In the genomic region with DNA sequence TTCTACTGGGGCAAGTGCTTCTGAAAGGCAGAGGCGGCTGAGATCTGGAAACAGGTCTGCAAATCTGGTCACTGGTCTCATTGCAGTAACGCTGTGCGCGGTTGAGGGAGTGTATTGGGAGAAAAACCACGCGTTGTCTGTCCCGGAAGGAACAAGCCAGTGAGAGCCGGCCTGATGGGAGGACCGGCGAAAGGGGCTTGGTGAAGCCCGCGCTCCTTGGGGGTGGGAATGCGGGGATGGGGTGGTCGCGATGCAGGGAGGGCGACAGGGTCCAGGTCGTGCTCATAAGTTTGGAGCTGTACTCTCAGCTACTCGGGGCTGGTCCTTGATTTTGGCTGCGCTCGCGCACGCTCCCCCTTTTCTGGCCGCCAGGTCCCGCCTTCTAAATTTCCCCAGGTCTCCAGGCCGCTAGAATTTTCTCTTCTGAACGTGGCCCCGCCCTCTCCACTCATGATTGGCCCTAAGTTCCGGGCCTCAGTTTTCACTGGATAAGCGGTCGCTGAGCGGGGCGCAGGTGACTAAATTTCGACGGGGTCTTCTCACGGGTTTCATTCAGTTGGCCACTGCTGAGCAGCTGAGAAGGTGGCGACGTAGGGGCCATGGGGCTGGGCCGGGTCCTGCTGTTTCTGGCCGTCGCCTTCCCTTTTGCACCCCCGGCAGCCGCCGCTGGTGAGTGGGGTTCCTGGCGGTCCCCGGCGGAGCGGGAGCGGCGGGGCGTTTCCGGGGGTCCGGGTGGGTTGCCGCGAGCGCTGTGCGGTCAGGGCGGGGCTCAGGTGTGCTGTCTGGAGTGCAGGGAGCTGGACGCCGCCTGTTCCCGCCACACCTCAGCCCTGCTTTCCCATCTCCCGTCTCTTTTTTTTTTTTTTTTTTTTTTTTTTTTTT, we compare ENCODE assay signal across 1 cellular context.
TF ChIP-seq lines count a peak whose summit lies in the region.

Gene MICB, plus strand, starts transcription at position 551 of the 882 bp plus-strand sequence. Its CDS starts 49 bp downstream, at position 600.

TF ChIP-seq in HepG2, 621 proteins besides CTCF, POLR2A, EP300 and RAD21 (continued from another document and continues in another):
- TF ChIP-seq ZBTB34 (CRISPR knock-in tag; IDR thresholded peaks at IDR 0.05) (no peak), PRMT3 (CRISPR knock-in tag; IDR thresholded peaks at IDR 0.05; ENCODE audit: borderline replicate concordance, low read depth) (no peak), ZNF547 (CRISPR knock-in tag; IDR thresholded peaks at IDR 0.05) (peak; percentile 25; the same call in 1 of the 2 replicates), SP5 (CRISPR knock-in tag; IDR thresholded peaks at IDR 0.05; ENCODE audit: borderline replicate concordance, low read depth) (peak; percentile 40; the same call in 1 of the 2 replicates), MNT (IDR thresholded peaks at IDR 0.05) (no peak), HMG20B (CRISPR knock-in tag; conservative IDR thresholded peaks at IDR 0.05) (no peak), SMARCE1 (IDR thresholded peaks at IDR 0.05; ENCODE audit: borderline replicate concordance) (no peak), BHLHE40 (IDR thresholded peaks at IDR 0.05; ENCODE audit: low read length) (0 out of 2 replicates have a peak, but pooled peaks have one; percentile 16), PHF21A (CRISPR knock-in tag; IDR thresholded peaks at IDR 0.05) (peak; percentile 94), WIZ (CRISPR knock-in tag; IDR thresholded peaks at IDR 0.05) (0 out of 2 replicates have a peak, but pooled peaks have one; percentile 33), SSRP1 (CRISPR knock-in tag; IDR thresholded peaks at IDR 0.05) (no peak), ZNF891 (CRISPR knock-in tag; IDR thresholded peaks at IDR 0.05) (peak; percentile 72; the same call in 1 of the 2 replicates), BATF2 (CRISPR knock-in tag; IDR thresholded peaks at IDR 0.05) (no peak), ZNF17 (CRISPR knock-in tag; IDR thresholded peaks at IDR 0.05) (no peak), ZFP41 (CRISPR knock-in tag; IDR thresholded peaks at IDR 0.05; ENCODE audit: borderline replicate concordance) (no peak), GLI4 (CRISPR knock-in tag; IDR thresholded peaks at IDR 0.05; ENCODE audit: borderline replicate concordance) (0 out of 2 replicates have a peak, but pooled peaks have one; percentile 17), ZNF775 (CRISPR knock-in tag; IDR thresholded peaks at IDR 0.05; ENCODE audit: borderline replicate concordance) (no peak), ZNF432 (CRISPR knock-in tag; IDR thresholded peaks at IDR 0.05; ENCODE audit: borderline replicate concordance) (no peak), ZNF276 (CRISPR knock-in tag; IDR thresholded peaks at IDR 0.05; ENCODE audit: low read depth) (no peak), TAF1 (CRISPR knock-in tag; IDR thresholded peaks at IDR 0.05) (peak; percentile 79), TMF1 (CRISPR knock-in tag; IDR thresholded peaks at IDR 0.05; ENCODE audit: low read depth) (no peak), CEBPB (IDR thresholded peaks at IDR 0.05; ENCODE audit: borderline replicate concordance, low read depth, low read length) (no peak), ZNF326 (CRISPR knock-in tag; IDR thresholded peaks at IDR 0.05; ENCODE audit: borderline replicate concordance) (no peak), TAF15 (IDR thresholded peaks at IDR 0.05; ENCODE audit: low read depth, low read length, poor library complexity, severe bottlenecking) (no peak), NFE2L1 (CRISPR knock-in tag; IDR thresholded peaks at IDR 0.05; ENCODE audit: borderline replicate concordance) (no peak), ZNF577 (CRISPR knock-in tag; IDR thresholded peaks at IDR 0.05; ENCODE audit: borderline replicate concordance, low read depth) (no peak), RORA (CRISPR knock-in tag; IDR thresholded peaks at IDR 0.05) (no peak), NRL (CRISPR knock-in tag; IDR thresholded peaks at IDR 0.05; ENCODE audit: borderline replicate concordance) (peak; percentile 84; the same call in 1 of the 2 replicates), ZNF235 (CRISPR knock-in tag; IDR thresholded peaks at IDR 0.05; ENCODE audit: borderline replicate concordance) (peak; percentile 49; the same call in 1 of the 2 replicates), NONO (IDR thresholded peaks at IDR 0.05) (no peak), NONO (CRISPR knock-in tag; conservative IDR thresholded peaks at IDR 0.05) (peak; percentile 51; the same call in 1 of the 2 replicates), ZBTB10 (CRISPR knock-in tag; IDR thresholded peaks at IDR 0.05; ENCODE audit: borderline replicate concordance) (no peak), ZNF580 (CRISPR knock-in tag; IDR thresholded peaks at IDR 0.05; ENCODE audit: borderline replicate concordance, low read depth) (peak; percentile 52; the same call in 1 of the 2 replicates), NR0B2 (CRISPR knock-in tag; IDR thresholded peaks at IDR 0.05) (0 out of 2 replicates have a peak, but pooled peaks have one; percentile 54)
- TF ChIP-seq, protein P1, sequence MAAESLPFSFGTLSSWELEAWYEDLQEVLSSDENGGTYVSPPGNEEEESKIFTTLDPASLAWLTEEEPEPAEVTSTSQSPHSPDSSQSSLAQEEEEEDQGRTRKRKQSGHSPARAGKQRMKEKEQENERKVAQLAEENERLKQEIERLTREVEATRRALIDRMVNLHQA (CRISPR knock-in tag; IDR thresholded peaks at IDR 0.05): no peak
- TF ChIP-seq, protein P2, sequence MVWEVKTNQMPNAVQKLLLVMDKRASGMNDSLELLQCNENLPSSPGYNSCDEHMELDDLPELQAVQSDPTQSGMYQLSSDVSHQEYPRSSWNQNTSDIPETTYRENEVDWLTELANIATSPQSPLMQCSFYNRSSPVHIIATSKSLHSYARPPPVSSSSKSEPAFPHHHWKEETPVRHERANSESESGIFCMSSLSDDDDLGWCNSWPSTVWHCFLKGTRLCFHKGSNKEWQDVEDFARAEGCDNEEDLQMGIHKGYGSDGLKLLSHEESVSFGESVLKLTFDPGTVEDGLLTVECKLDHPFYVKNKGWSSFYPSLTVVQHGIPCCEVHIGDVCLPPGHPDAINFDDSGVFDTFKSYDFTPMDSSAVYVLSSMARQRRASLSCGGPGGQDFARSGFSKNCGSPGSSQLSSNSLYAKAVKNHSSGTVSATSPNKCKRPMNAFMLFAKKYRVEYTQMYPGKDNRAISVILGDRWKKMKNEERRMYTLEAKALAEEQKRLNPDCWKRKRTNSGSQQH (CRISPR knock-in tag; IDR thresholded peaks at IDR 0.05; ENCODE audit: low read depth): no peak
- TF ChIP-seq, protein P3, sequence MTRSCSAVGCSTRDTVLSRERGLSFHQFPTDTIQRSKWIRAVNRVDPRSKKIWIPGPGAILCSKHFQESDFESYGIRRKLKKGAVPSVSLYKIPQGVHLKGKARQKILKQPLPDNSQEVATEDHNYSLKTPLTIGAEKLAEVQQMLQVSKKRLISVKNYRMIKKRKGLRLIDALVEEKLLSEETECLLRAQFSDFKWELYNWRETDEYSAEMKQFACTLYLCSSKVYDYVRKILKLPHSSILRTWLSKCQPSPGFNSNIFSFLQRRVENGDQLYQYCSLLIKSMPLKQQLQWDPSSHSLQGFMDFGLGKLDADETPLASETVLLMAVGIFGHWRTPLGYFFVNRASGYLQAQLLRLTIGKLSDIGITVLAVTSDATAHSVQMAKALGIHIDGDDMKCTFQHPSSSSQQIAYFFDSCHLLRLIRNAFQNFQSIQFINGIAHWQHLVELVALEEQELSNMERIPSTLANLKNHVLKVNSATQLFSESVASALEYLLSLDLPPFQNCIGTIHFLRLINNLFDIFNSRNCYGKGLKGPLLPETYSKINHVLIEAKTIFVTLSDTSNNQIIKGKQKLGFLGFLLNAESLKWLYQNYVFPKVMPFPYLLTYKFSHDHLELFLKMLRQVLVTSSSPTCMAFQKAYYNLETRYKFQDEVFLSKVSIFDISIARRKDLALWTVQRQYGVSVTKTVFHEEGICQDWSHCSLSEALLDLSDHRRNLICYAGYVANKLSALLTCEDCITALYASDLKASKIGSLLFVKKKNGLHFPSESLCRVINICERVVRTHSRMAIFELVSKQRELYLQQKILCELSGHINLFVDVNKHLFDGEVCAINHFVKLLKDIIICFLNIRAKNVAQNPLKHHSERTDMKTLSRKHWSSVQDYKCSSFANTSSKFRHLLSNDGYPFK (CRISPR knock-in tag; IDR thresholded peaks at IDR 0.05; ENCODE audit: borderline replicate concordance): 0 out of 2 replicates have a peak, but pooled peaks have one; percentile 26
- TF ChIP-seq, protein P4, sequence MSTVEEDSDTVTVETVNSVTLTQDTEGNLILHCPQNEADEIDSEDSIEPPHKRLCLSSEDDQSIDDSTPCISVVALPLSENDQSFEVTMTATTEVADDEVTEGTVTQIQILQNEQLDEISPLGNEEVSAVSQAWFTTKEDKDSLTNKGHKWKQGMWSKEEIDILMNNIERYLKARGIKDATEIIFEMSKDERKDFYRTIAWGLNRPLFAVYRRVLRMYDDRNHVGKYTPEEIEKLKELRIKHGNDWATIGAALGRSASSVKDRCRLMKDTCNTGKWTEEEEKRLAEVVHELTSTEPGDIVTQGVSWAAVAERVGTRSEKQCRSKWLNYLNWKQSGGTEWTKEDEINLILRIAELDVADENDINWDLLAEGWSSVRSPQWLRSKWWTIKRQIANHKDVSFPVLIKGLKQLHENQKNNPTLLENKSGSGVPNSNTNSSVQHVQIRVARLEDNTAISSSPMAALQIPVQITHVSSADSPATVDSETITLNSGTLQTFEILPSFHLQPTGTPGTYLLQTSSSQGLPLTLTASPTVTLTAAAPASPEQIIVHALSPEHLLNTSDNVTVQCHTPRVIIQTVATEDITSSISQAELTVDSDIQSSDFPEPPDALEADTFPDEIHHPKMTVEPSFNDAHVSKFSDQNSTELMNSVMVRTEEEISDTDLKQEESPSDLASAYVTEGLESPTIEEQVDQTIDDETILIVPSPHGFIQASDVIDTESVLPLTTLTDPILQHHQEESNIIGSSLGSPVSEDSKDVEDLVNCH (CRISPR knock-in tag; IDR thresholded peaks at IDR 0.05): no peak
